ENCODE assay signal across 12 cellular contexts in the genomic region with DNA sequence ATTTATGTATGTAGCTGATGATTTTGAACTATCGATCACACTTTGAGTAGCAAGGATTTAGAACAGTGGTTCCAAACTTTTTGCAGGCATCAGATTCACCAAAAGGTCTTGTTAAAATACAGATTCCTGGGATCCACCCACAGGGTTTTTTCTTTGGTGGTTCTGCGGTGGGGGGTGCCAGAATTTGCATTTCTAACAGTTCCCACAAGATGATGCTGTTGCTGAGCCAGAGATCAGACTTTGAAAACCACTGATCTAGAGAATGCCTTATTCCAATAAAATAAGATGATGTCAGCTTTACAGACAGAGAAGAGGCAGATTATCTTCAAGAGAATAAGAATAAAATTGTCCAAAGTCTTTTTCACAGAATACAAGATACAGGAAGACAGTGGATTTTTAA.
DNase-seq lines count a peak whose midpoint lies in the region; ATAC-seq, FAIRE-seq and TF ChIP-seq lines count a peak whose summit lies in the region.
"Had no signal": no experiment of that assay in that cellular context is flagged by ENCODE, and none has a peak within 500 bp of the region (broad histone marks: within the 10 kb centered on the region; RNA-seq: fewer than 3 reads in every experiment).

No MANE protein-coding gene starts in this region.

- FAIRE-seq in GM12891 (lab: Jason Lieb, UNC): no peak

- no peak for TF ChIP-seq POLR2A in GM12891 (IDR thresholded peaks at IDR 0.05; ENCODE audit: low read depth, low read length)

- CTCF ChIA-PET in RWPE1 (lab: Yijun Ruan, JAX): interaction anchor here (0.5 kb wide), 1 partner anchor 605 kb away, joined by 3 read pairs; no protein-coding TSS in a partner anchor

- POLR2A ChIA-PET in RWPE1 (lab: Yijun Ruan, JAX; ENCODE audit: low non-redundant PET): no interaction called here

- H3K27ac ChIP-seq in RWPE1: no peak overlapping the region
- H3K27ac ChIP-seq: Peyer's patch had no signal

- no peak overlapping the region for H3K27ac Mint-ChIP-seq in activated T-cell treated with anti-CD3 and anti-CD28 coated beads, Interleukin-2, amount 50 U/mL, for 24 hours

- H3K4me3 Mint-ChIP-seq in activated T-cell treated with anti-CD3 and anti-CD28 coated beads, Interleukin-2, amount 50 U/mL, for 24 hours: no peak overlapping the region

- DNase-seq in AG08395 (ENCODE audit: low spot score) (peak; percentile 10), RWPE1 (ENCODE audit: low spot score) (peak; percentile 3), foreskin melanocyte (peak; percentile 2), GM12891 (ENCODE audit: insufficient read length, low spot score) (no peak), UCSD-AML1 (lab: John Stamatoyannopoulos, UW; ENCODE audit: unreplicated experiment) (no peak)
- DNase-seq in activated T-cell treated with anti-CD3 and anti-CD28 coated beads, Interleukin-2, amount 50 U/mL, for 24 hours: no peak
- DNase-seq: effector CD8-positive, alpha-beta T cell; mucosa of descending colon; Peyer's patch; stimulated activated CD4-positive, alpha-beta T cell treated with anti-CD3 and anti-CD28 coated beads, Interleukin-4, amount 100 ng/mL, for 4 hours had no signal

- no peaks in the 10 kb centered on the region for H3K36me3 Mint-ChIP-seq in activated T-cell treated with anti-CD3 and anti-CD28 coated beads, Interleukin-2, amount 50 U/mL, for 24 hours (ENCODE audit: low read depth)

- no peak for ATAC-seq in GM21390 (IDR thresholded peaks at IDR 0.05; ENCODE audit: unreplicated experiment)
- ATAC-seq: mucosa of descending colon had no signal

- H3K27me3 Mint-ChIP-seq in activated T-cell treated with anti-CD3 and anti-CD28 coated beads, Interleukin-2, amount 50 U/mL, for 24 hours: peaks cover 3% of the 10 kb centered on the region

- TF ChIP-seq CTCF in GM12873 (IDR thresholded peaks at IDR 0.05; ENCODE audit: insufficient read depth, low read depth, low read length, missing control alignments) (peak; percentile 26), RWPE1 (conservative IDR thresholded peaks at IDR 0.05; ENCODE audit: low read depth) (peak; percentile 33)

- peaks cover 3% of the 10 kb centered on the region for H3K9me3 Mint-ChIP-seq in activated T-cell treated with anti-CD3 and anti-CD28 coated beads, Interleukin-2, amount 50 U/mL, for 24 hours

- H3K4me1 Mint-ChIP-seq in activated T-cell treated with anti-CD3 and anti-CD28 coated beads, Interleukin-2, amount 50 U/mL, for 24 hours (ENCODE audit: low read depth): no peaks in the 10 kb centered on the region

TF ChIP-seq in GM12891, 5 proteins besides CTCF, POLR2A, EP300 and RAD21:
- no peak for TF ChIP-seq POU2F2 (IDR thresholded peaks at IDR 0.05; ENCODE audit: low read depth, low read length)
- TF ChIP-seq SPI1 (IDR thresholded peaks at IDR 0.05; ENCODE audit: low read depth, low read length): no peak
- TF ChIP-seq TAF1 (IDR thresholded peaks at IDR 0.05; ENCODE audit: low read depth, low read length): no peak
- TF ChIP-seq PAX5 (IDR thresholded peaks at IDR 0.05; ENCODE audit: insufficient read depth, low read length, severe bottlenecking): no peak
- no peak for TF ChIP-seq POLR2AphosphoS5 (IDR thresholded peaks at IDR 0.05; ENCODE audit: low read depth, low read length)

Comparison
In these comparisons a context has a peak if more than half of its experiments do, and no peak if none do; other contexts are left out.
1. DNase-seq: peak in AG08395 (single experiment), RWPE1 (single experiment) and foreskin melanocyte (single experiment); none in GM12891 (single experiment), activated T-cell treated with anti-CD3 and anti-CD28 coated beads, Interleukin-2, amount 50 U/mL, for 24 hours (single experiment) and UCSD-AML1 (single experiment).